ENCODE assay signal across 22 cellular contexts in genomic region chr20:36891211-36891610, GRCh38. TPM values are rescaled to one million over a fixed set of nuclear protein-coding genes. Genes with fewer than 3 reads are reported as not detected.
DNase-seq lines count a peak whose midpoint lies in the region; ATAC-seq and FAIRE-seq lines count a peak whose summit lies in the region.
"Had no signal": no experiment of that assay in that cellular context is flagged by ENCODE, and none has a peak within 500 bp of the region (broad histone marks: within the 10 kb centered on the region; RNA-seq: fewer than 3 reads in every experiment).

No MANE protein-coding gene starts in this region.

- no peaks in the 10 kb centered on the region for H3K27me3 Mint-ChIP-seq in activated T-cell treated with anti-CD3 and anti-CD28 coated beads, Interleukin-2, amount 50 U/mL, for 24 hours
- H3K27me3 Mint-ChIP-seq in naive thymus-derived CD8-positive, alpha-beta T cell = no peaks in the 10 kb centered on the region
- H3K27me3 Mint-ChIP-seq: CD4-positive, CD25-positive, alpha-beta regulatory T cell had no signal

- DNase-seq in activated T-cell treated with anti-CD3 and anti-CD28 coated beads, Interleukin-2, amount 50 U/mL, for 24 hours = no peak
- DNase-seq in activated T-cell treated with anti-CD3 and anti-CD28 coated beads, Interleukin-2, amount 50 U/mL, for 48 hours = no peak
- no peak for DNase-seq in HTR-8/SVneo (ENCODE audit: insufficient read length, low spot score)
- no peak for DNase-seq in naive thymus-derived CD8-positive, alpha-beta T cell
- DNase-seq in COLO829 (ENCODE audit: low spot score) = no peak
- DNase-seq: Caco-2; CD4-positive, CD25-positive, alpha-beta regulatory T cell; HFFc6; NCI-H1048; NCI-H1417; NCI-H1694; NCI-H2029 treated with DMSO at 0.1 percent for 48 hours; NCI-H2227 treated with DMSO at 0.1 percent for 48 hours; NCI-H526 treated with DMSO at 0.1 percent for 48 hours; SHP77 treated with DMSO at 0.1 percent for 48 hours had no signal

- no peaks in the 10 kb centered on the region for H3K9me3 Mint-ChIP-seq in activated T-cell treated with anti-CD3 and anti-CD28 coated beads, Interleukin-2, amount 50 U/mL, for 24 hours
- H3K9me3 Mint-ChIP-seq in naive thymus-derived CD8-positive, alpha-beta T cell = no peaks in the 10 kb centered on the region
- H3K9me3 Mint-ChIP-seq: GM23338, HFFc6 had no signal

- H3K27ac Mint-ChIP-seq in activated T-cell treated with anti-CD3 and anti-CD28 coated beads, Interleukin-2, amount 50 U/mL, for 24 hours = peak overlapping the region; percentile 85
- peak overlapping the region in 6 of 10 donors; percentile 46 to 80 (median 60) for H3K27ac Mint-ChIP-seq in naive thymus-derived CD8-positive, alpha-beta T cell
- H3K27ac Mint-ChIP-seq: GM23338, HFFc6 had no signal

- peak; percentile 83 for FAIRE-seq in HTR-8/SVneo (lab: Jason Lieb, UNC)
- FAIRE-seq: G401.6 had no signal

- no peak overlapping the region for H3K4me3 Mint-ChIP-seq in activated T-cell treated with anti-CD3 and anti-CD28 coated beads, Interleukin-2, amount 50 U/mL, for 24 hours
- H3K4me3 Mint-ChIP-seq in naive thymus-derived CD8-positive, alpha-beta T cell = no peak overlapping the region
- H3K4me3 Mint-ChIP-seq: CD4-positive, CD25-positive, alpha-beta regulatory T cell; GM23338; HFFc6 had no signal

- POLR2A ChIA-PET in naive thymus-derived CD8-positive, alpha-beta T cell (lab: Charles Lee) = no interaction called here

- peaks cover 59% of the 10 kb centered on the region for H3K36me3 Mint-ChIP-seq in activated T-cell treated with anti-CD3 and anti-CD28 coated beads, Interleukin-2, amount 50 U/mL, for 24 hours (ENCODE audit: low read depth)
- peaks cover 12 to 67% (median 14%) of the 10 kb centered on the region in 3 donors for H3K36me3 Mint-ChIP-seq in naive thymus-derived CD8-positive, alpha-beta T cell

- H3K4me1 Mint-ChIP-seq in activated T-cell treated with anti-CD3 and anti-CD28 coated beads, Interleukin-2, amount 50 U/mL, for 24 hours (ENCODE audit: low read depth) = peaks cover 22% of the 10 kb centered on the region
- H3K4me1 Mint-ChIP-seq in naive thymus-derived CD8-positive, alpha-beta T cell = peaks cover 7 to 34% (median 19%) of the 10 kb centered on the region in 4 donors

- no peak for ATAC-seq in naive thymus-derived CD8-positive, alpha-beta T cell
- ATAC-seq in GM21529 (IDR thresholded peaks at IDR 0.05; ENCODE audit: unreplicated experiment) (no peak), HG02852 (IDR thresholded peaks at IDR 0.05; ENCODE audit: unreplicated experiment) (no peak)
- ATAC-seq: GM23338, Panc1 had no signal

RNA-seq across cellular contexts. Expression of gene TLDC2, which starts 15.3 kb away (rescaled TPM):
- total RNA-seq in naive thymus-derived CD8-positive, alpha-beta T cell = not detected
- under 1 TPM; 0.17 to 0.23 (median 0.20) TPM for polyA plus RNA-seq in naive thymus-derived CD8-positive, alpha-beta T cell
- total RNA-seq: A172; Caco-2; CD4-positive, CD25-positive, alpha-beta regulatory T cell; NCI-H460 had no signal
